ENCODE assay signal across 10 cellular contexts in genomic region chr20:56504373-56505005, GRCh38. TPM values are rescaled to one million over a fixed set of nuclear protein-coding genes. Genes with fewer than 3 reads are reported as not detected.
DNase-seq lines count a peak whose midpoint lies in the region; ATAC-seq and TF ChIP-seq lines count a peak whose summit lies in the region.
"Had no signal": no experiment of that assay in that cellular context is flagged by ENCODE, and none has a peak within 500 bp of the region (broad histone marks: within the 10 kb centered on the region; RNA-seq: fewer than 3 reads in every experiment).

No MANE protein-coding gene starts in this region.

- peaks cover 2% of the 10 kb centered on the region for H3K4me1 Mint-ChIP-seq in activated naive CD8-positive, alpha-beta T cell treated with anti-CD3 and anti-CD28 coated beads, Interleukin-2, amount 10 ng/mL, durations not matched to agents 7 days and 5 days
- peaks cover 6% of the 10 kb centered on the region for H3K4me1 Mint-ChIP-seq in nephron

- POLR2A ChIA-PET in activated naive CD8-positive, alpha-beta T cell treated with anti-CD3 and anti-CD28 coated beads, Interleukin-2, amount 10 ng/mL, durations not matched to agents 7 days and 5 days (lab: Charles Lee): no interaction called here

- ATAC-seq in activated naive CD8-positive, alpha-beta T cell treated with anti-CD3 and anti-CD28 coated beads, Interleukin-2, amount 10 ng/mL, durations not matched to agents 7 days and 5 days (ENCODE audit: low read depth): peak; percentile 52
- no peak for ATAC-seq in GM18511 (IDR thresholded peaks at IDR 0.05; ENCODE audit: unreplicated experiment)
- no peak for ATAC-seq in GM21723 (IDR thresholded peaks at IDR 0.05; ENCODE audit: unreplicated experiment)

- H3K27ac Mint-ChIP-seq in activated naive CD8-positive, alpha-beta T cell treated with anti-CD3 and anti-CD28 coated beads, Interleukin-2, amount 10 ng/mL, durations not matched to agents 7 days and 5 days: no peak overlapping the region
- no peak overlapping the region for H3K27ac Mint-ChIP-seq in nephron

- no peak overlapping the region for H3K4me3 Mint-ChIP-seq in activated naive CD8-positive, alpha-beta T cell treated with anti-CD3 and anti-CD28 coated beads, Interleukin-2, amount 10 ng/mL, durations not matched to agents 7 days and 5 days
- H3K4me3 Mint-ChIP-seq in nephron: no peak overlapping the region

- peak in 2 of 3 experiments; percentile 18 to 45 for TF ChIP-seq CTCF in nephron (IDR thresholded peaks at IDR 0.05; ENCODE audit: unreplicated experiment in 3 of 3)

- peaks cover 13% of the 10 kb centered on the region for H3K36me3 Mint-ChIP-seq in activated naive CD8-positive, alpha-beta T cell treated with anti-CD3 and anti-CD28 coated beads, Interleukin-2, amount 10 ng/mL, durations not matched to agents 7 days and 5 days
- peaks cover 11% of the 10 kb centered on the region for H3K36me3 Mint-ChIP-seq in nephron (ENCODE audit: low read depth)

- no peak overlapping the region for H3K4me3 ChIP-seq in Jurkat, Clone E6-1 (ENCODE audit: low read length)

- no peaks in the 10 kb centered on the region for H3K27me3 Mint-ChIP-seq in activated naive CD8-positive, alpha-beta T cell treated with anti-CD3 and anti-CD28 coated beads, Interleukin-2, amount 10 ng/mL, durations not matched to agents 7 days and 5 days
- no peaks in the 10 kb centered on the region for H3K27me3 Mint-ChIP-seq in nephron (ENCODE audit: low read depth)

- peak; percentile 16 for DNase-seq in ELF-1 (ENCODE audit: low read depth, low spot score)
- peak; percentile 86 for DNase-seq in Jurkat, Clone E6-1 (ENCODE audit: low read depth, low spot score)
- no peak for DNase-seq in activated naive CD8-positive, alpha-beta T cell treated with anti-CD3 and anti-CD28 coated beads, Interleukin-2, amount 10 ng/mL, durations not matched to agents 7 days and 5 days
- DNase-seq in GDM1 (lab: John Stamatoyannopoulos, UW): no peak
- DNase-seq: effector CD4-positive, alpha-beta T cell; HCEC 1CT had no signal

- no peaks in the 10 kb centered on the region for H3K9me3 Mint-ChIP-seq in activated naive CD8-positive, alpha-beta T cell treated with anti-CD3 and anti-CD28 coated beads, Interleukin-2, amount 10 ng/mL, durations not matched to agents 7 days and 5 days
- no peaks in the 10 kb centered on the region for H3K9me3 Mint-ChIP-seq in nephron

RNA-seq across cellular contexts. Expression of gene FAM209A, which starts 20.1 kb away (rescaled TPM):
- not detected for polyA plus RNA-seq in Jurkat, Clone E6-1 (2012; ENCODE audit: insufficient read depth, insufficient read length)
- total RNA-seq in activated naive CD8-positive, alpha-beta T cell treated with anti-CD3 and anti-CD28 coated beads, Interleukin-2, amount 10 ng/mL, durations not matched to agents 7 days and 5 days: 1 to 10 TPM; 3.3 to 4.1 TPM

RNA-seq across cellular contexts. Expression of gene FAM209B, which starts 28.6 kb away (rescaled TPM):
- polyA plus RNA-seq in Jurkat, Clone E6-1 (2012; ENCODE audit: insufficient read depth, insufficient read length): not detected
- total RNA-seq in activated naive CD8-positive, alpha-beta T cell treated with anti-CD3 and anti-CD28 coated beads, Interleukin-2, amount 10 ng/mL, durations not matched to agents 7 days and 5 days: 1 to 10 TPM; 1.1 to 1.8 TPM
- total RNA-seq: RPMI7951 had no signal

RNA-seq across cellular contexts. Expression of gene RTF2, which starts 36.1 kb away (rescaled TPM):
- polyA plus RNA-seq in Jurkat, Clone E6-1 (2012; ENCODE audit: insufficient read depth, insufficient read length): 159 TPM
- 100 to 1,000 TPM in 1 of 2 experiments, 10 to 100 TPM in 1; 99.8 to 101 TPM for total RNA-seq in activated naive CD8-positive, alpha-beta T cell treated with anti-CD3 and anti-CD28 coated beads, Interleukin-2, amount 10 ng/mL, durations not matched to agents 7 days and 5 days

Comparison
In these comparisons a context has a peak if more than half of its experiments do, and no peak if none do; other contexts are left out.
1. DNase-seq: peak in ELF-1 (single experiment) and Jurkat, Clone E6-1 (single experiment); none in activated naive CD8-positive, alpha-beta T cell treated with anti-CD3 and anti-CD28 coated beads, Interleukin-2, amount 10 ng/mL, durations not matched to agents 7 days and 5 days (single experiment) and GDM1 (single experiment).